ENCODE assay signal across 24 cellular contexts in the genomic region with DNA sequence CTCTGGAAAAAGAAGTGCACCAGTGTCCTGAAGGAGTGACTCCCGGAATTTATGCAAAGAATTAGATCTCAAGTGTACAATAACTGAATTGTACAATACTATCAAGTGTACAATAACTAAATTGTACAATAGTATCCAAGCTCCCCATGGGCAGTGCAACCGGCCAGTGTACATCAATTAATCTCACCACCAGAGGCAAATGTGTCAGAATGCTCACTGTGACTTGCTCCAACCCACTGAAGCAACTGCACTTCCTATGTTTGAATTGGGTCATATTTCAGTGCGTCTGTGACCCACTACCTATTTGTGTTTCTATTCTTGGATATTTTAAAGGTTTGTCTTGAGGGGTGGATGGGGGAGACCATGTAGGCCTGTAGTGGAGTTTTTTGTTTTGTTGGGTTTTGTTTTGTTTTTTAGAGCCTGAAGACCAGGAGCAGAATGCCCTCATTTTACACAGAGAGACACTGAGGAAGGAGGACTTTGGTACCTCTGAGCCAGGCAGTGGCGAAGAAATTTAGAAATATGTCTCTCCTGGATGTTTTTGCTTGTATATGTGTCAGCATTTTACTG.
DNase-seq lines count a peak whose midpoint lies in the region; ATAC-seq and TF ChIP-seq lines count a peak whose summit lies in the region.
"Had no signal": no experiment of that assay in that cellular context is flagged by ENCODE, and none has a peak within 500 bp of the region (broad histone marks: within the 10 kb centered on the region; RNA-seq: fewer than 3 reads in every experiment).

No MANE protein-coding gene starts in this region.

- H3K9me3 ChIP-seq in HEK293 (ENCODE audit: control insufficient read depth, insufficient read depth, low read depth, low read length) (no peaks in the 10 kb centered on the region), PC-9 (ENCODE audit: insufficient read depth, low read depth) (no peaks in the 10 kb centered on the region)
- H3K9me3 ChIP-seq: MG63 had no signal

- H3K36me3 ChIP-seq in HEK293 (ENCODE audit: control insufficient read depth in 2 of 2, insufficient read depth in 1 of 2, low read length in 2 of 2) (no peaks in the 10 kb centered on the region), PC-9 (ENCODE audit: low read depth) (no peaks in the 10 kb centered on the region)
- H3K36me3 ChIP-seq: MG63 had no signal

- peak; percentile 5 for ATAC-seq in foreskin keratinocyte
- ATAC-seq: activated CD8-positive, alpha-beta T cell treated with anti-CD3 and anti-CD28 coated beads, Interleukin-2, amount 10 ng/mL, durations not matched to agents 7 days and 5 days had no signal

- H3K79me2 ChIP-seq in PC-9 (ENCODE audit: low read depth): no peaks in the 10 kb centered on the region

- no peak overlapping the region for H3K4me3 ChIP-seq in HEK293 (ENCODE audit: low read depth, low read length)
- no peak overlapping the region for H3K4me3 ChIP-seq in PC-9
- H3K4me3 ChIP-seq: GM23248, MG63 had no signal

- H3K27ac ChIP-seq in HEK293 (ENCODE audit: extremely low read depth, low read depth, low read length) (no peak overlapping the region), PC-9 (no peak overlapping the region), foreskin keratinocyte (peak overlapping the region; percentile 83)
- H3K27ac ChIP-seq: GM23248, HL-60 had no signal

- DNase-seq in DMS153 (lab: John Stamatoyannopoulos, UW): peak; percentile 26
- no peak for DNase-seq in PC-9
- DNase-seq in foreskin keratinocyte: peak in 1 of 2 donors; percentile 13
- DNase-seq in EL: no peak
- no peak for DNase-seq in GM19240 (ENCODE audit: insufficient read length, low spot score)
- DNase-seq in stimulated activated CD4-positive, alpha-beta T cell treated with anti-CD3 and anti-CD28 coated beads, Interleukin-1b, Interleukin-23, amount 100 ng/mL, for 48 hours: no peak
- DNase-seq: activated CD4-positive, alpha-beta T cell treated with anti-CD3 and anti-CD28 coated beads for 1 hour; activated CD8-positive, alpha-beta T cell treated with anti-CD3 and anti-CD28 coated beads, Interleukin-2, amount 10 ng/mL, durations not matched to agents 7 days and 5 days; activated T-cell treated with anti-CD3 and anti-CD28 coated beads, Interleukin-2, amount 50 U/mL, for 1 hour; CD4-positive, alpha-beta T cell; GM23248; IMR-90; left colon; mesendoderm; MG63; NCI-H146; NCI-H2227 treated with DMSO at 0.1 percent for 48 hours; nucleus accumbens; retina; Right ventricle myocardium superior; stimulated activated CD4-positive, alpha-beta T cell treated with anti-CD3 and anti-CD28 coated beads, Interleukin-4, amount 100 ng/mL, for 24 hours; stimulated activated naive CD4-positive, alpha-beta T cell treated with Interleukin-2 at 50 U/mL for 16 hours had no signal

- H2AFZ ChIP-seq in PC-9: no peak overlapping the region
- H2AFZ ChIP-seq: GM23248 had no signal

- CTCF ChIA-PET in HEK293 (lab: Yijun Ruan, JAX) (interaction anchor here (0.7 to 2.6 kb wide), 5 partner anchors 9 to 164 kb away, joined by 3 to 9 read pairs (median 5); no protein-coding TSS in a partner anchor), PC-9 (lab: Charles Lee) (no interaction called here)

- 0 out of 2 replicates have a peak, but pooled peaks have one; percentile 14 for TF ChIP-seq CTCF in HEK293 (tag by site-specific recombination; IDR thresholded peaks at IDR 0.05)
- TF ChIP-seq CTCF in PC-9 (conservative IDR thresholded peaks at IDR 0.05): no peak
- no peak for TF ChIP-seq CTCF in foreskin keratinocyte (conservative IDR thresholded peaks at IDR 0.05)

- intact Hi-C loops in PC-9 (cut with micrococcal nuclease; ENCODE audit: unreplicated experiment): no loop called here

- H3K4me2 ChIP-seq in PC-9: 0 out of 2 replicates have a peak overlapping the region, but pooled peaks have one; percentile 6

- peaks cover 5% of the 10 kb centered on the region; the same call in 1 of the 2 replicates for H3K9me2 ChIP-seq in PC-9 (ENCODE audit: insufficient read depth)

- H3K27me3 ChIP-seq in PC-9 (ENCODE audit: insufficient read depth, low read depth) (no peaks in the 10 kb centered on the region), foreskin keratinocyte (no peaks in the 10 kb centered on the region)
- H3K27me3 ChIP-seq: MG63 had no signal

- no peaks in the 10 kb centered on the region for H3F3A ChIP-seq in PC-9 (ENCODE audit: insufficient read depth, low read depth)

- POLR2A ChIA-PET in HEK293 (lab: Yijun Ruan, JAX): no interaction called here
- POLR2A ChIA-PET in PC-9 (lab: Charles Lee; ENCODE audit: unreplicated experiment): interaction anchor here (0.6 to 0.7 kb wide), 2 partner anchors 74 to 236 kb away, joined by 6 to 9 read pairs; no protein-coding TSS in a partner anchor

- no TSS peak for BruUV-seq in PC-9 (replicated peaks; lab: Mats Ljungman, UMichigan)

- H3K4me1 ChIP-seq in HEK293 (ENCODE audit: control insufficient read depth, insufficient read depth, low read length) (no peaks in the 10 kb centered on the region; the same call in 1 of the 2 replicates), PC-9 (replicated peaks; ENCODE audit: insufficient read depth) (0 out of 2 replicates have a peak, but pooled peaks cover 7% of the 10 kb centered on the region), foreskin keratinocyte (peaks cover 35% of the 10 kb centered on the region)

- no peaks in the 10 kb centered on the region for H4K20me1 ChIP-seq in PC-9 (ENCODE audit: insufficient read depth)

TF ChIP-seq in HEK293, 187 proteins besides CTCF, POLR2A, EP300 and RAD21 (continues in another document):
- no peak for TF ChIP-seq ZNF132 (tag by site-specific recombination; IDR thresholded peaks at IDR 0.05; ENCODE audit: borderline replicate concordance)
- no peak for TF ChIP-seq ZNF624 (tag by site-specific recombination; IDR thresholded peaks at IDR 0.05)
- TF ChIP-seq ZFP37 (tag by site-specific recombination; IDR thresholded peaks at IDR 0.05): no peak
- TF ChIP-seq, protein P1, sequence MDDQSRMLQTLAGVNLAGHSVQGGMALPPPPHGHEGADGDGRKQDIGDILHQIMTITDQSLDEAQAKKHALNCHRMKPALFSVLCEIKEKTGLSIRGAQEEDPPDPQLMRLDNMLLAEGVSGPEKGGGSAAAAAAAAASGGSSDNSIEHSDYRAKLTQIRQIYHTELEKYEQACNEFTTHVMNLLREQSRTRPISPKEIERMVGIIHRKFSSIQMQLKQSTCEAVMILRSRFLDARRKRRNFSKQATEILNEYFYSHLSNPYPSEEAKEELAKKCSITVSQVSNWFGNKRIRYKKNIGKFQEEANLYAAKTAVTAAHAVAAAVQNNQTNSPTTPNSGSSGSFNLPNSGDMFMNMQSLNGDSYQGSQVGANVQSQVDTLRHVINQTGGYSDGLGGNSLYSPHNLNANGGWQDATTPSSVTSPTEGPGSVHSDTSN (CRISPR knock-in tag; IDR thresholded peaks at IDR 0.05): no peak
- TF ChIP-seq ZFP3 (tag by site-specific recombination; IDR thresholded peaks at IDR 0.05; ENCODE audit: low read depth): no peak
- no peak for TF ChIP-seq OVOL3 (tag by site-specific recombination; IDR thresholded peaks at IDR 0.05)
- TF ChIP-seq, protein P2, sequence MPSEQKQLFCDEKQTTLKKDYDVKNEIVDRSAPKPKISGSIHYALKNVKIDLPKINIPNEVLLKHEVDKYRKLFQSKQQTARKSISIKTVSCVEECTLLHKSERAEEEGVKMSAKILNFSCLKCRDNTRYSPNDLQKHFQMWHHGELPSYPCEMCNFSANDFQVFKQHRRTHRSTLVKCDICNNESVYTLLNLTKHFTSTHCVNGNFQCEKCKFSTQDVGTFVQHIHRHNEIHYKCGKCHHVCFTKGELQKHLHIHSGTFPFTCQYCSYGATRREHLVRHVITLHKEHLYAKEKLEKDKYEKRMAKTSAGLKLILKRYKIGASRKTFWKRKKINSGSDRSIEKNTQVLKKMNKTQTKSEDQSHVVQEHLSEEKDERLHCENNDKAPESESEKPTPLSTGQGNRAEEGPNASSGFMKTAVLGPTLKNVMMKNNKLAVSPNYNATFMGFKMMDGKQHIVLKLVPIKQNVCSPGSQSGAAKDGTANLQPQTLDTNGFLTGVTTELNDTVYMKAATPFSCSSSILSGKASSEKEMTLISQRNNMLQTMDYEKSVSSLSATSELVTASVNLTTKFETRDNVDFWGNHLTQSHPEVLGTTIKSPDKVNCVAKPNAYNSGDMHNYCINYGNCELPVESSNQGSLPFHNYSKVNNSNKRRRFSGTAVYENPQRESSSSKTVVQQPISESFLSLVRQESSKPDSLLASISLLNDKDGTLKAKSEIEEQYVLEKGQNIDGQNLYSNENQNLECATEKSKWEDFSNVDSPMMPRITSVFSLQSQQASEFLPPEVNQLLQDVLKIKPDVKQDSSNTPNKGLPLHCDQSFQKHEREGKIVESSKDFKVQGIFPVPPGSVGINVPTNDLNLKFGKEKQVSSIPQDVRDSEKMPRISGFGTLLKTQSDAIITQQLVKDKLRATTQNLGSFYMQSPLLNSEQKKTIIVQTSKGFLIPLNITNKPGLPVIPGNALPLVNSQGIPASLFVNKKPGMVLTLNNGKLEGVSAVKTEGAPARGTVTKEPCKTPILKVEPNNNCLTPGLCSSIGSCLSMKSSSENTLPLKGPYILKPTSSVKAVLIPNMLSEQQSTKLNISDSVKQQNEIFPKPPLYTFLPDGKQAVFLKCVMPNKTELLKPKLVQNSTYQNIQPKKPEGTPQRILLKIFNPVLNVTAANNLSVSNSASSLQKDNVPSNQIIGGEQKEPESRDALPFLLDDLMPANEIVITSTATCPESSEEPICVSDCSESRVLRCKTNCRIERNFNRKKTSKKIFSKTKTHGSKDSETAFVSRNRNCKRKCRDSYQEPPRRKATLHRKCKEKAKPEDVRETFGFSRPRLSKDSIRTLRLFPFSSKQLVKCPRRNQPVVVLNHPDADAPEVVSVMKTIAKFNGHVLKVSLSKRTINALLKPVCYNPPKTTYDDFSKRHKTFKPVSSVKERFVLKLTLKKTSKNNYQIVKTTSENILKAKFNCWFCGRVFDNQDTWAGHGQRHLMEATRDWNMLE (tag by site-specific recombination; conservative IDR thresholded peaks at IDR 0.05; ENCODE audit: low read depth): no peak
- TF ChIP-seq, protein P3, sequence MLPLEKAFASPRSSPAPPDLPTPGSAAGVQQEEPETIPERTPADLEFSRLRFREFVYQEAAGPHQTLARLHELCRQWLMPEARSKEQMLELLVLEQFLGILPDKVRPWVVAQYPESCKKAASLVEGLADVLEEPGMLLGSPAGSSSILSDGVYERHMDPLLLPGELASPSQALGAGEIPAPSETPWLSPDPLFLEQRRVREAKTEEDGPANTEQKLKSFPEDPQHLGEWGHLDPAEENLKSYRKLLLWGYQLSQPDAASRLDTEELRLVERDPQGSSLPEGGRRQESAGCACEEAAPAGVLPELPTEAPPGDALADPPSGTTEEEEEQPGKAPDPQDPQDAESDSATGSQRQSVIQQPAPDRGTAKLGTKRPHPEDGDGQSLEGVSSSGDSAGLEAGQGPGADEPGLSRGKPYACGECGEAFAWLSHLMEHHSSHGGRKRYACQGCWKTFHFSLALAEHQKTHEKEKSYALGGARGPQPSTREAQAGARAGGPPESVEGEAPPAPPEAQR (tag by site-specific recombination; IDR thresholded peaks at IDR 0.05): no peak
